ENCODE assay signal across 1 cellular context in the genomic region with DNA sequence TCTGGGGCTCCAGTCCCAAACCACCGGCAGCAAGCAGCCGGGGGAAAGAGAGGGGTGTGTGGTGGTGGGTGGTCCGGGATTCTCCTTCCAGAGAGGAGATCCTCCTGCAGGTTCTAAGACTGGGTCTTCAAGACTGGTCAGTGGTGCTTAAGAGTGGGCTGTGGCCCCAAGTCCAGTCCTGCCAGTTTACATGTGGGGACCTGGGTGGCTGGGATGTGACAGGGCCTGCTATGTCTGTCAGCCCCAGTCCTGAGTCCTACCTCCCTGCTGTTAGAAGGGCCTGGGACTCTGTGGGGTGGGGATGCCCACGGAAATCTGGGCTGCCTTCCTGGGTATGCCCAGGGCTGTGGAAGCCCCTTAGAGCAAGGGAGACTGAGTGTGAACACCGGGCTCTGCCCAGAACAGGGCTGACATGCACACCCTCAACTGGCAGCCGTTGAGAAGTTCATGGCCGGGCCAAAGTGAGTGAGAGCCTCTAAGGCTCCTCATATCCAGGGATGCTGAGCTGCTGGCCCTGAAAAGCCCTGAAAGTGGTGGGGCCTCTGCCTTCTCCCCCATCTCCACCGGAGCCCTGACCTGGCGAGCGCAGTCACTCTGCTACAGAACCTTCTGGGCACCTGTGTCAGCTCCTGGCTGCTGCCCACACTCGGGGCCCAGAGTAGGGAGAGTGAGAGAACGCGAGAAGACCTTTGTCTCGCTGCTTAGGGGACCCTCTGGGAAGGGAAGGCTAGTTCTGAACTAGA.
TF ChIP-seq lines count a peak whose summit lies in the region.

No MANE protein-coding gene starts in this region.

TF ChIP-seq in GM12878, 131 proteins besides CTCF, POLR2A, EP300 and RAD21 (continued from another document):
- no peak for TF ChIP-seq HDAC2 (IDR thresholded peaks at IDR 0.05)
- TF ChIP-seq RFX5 (IDR thresholded peaks at IDR 0.05; ENCODE audit: low read depth, low read length) = no peak
- TF ChIP-seq KAT2A (conservative IDR thresholded peaks at IDR 0.05; ENCODE audit: control insufficient read depth, low read depth, low read length) = no peak
- TF ChIP-seq NR2C1 (IDR thresholded peaks at IDR 0.05) = no peak
- no peak for TF ChIP-seq PAX8 (IDR thresholded peaks at IDR 0.05)
- TF ChIP-seq JUNB (IDR thresholded peaks at IDR 0.05) = no peak
- TF ChIP-seq FOXK2 (IDR thresholded peaks at IDR 0.05) = no peak
- TF ChIP-seq NBN (IDR thresholded peaks at IDR 0.05) = no peak
- TF ChIP-seq TCF12 (IDR thresholded peaks at IDR 0.05; ENCODE audit: low read depth, low read length) = no peak
- no peak for TF ChIP-seq ASH2L (IDR thresholded peaks at IDR 0.05; ENCODE audit: borderline replicate concordance, low read depth)
- TF ChIP-seq, protein P1, sequence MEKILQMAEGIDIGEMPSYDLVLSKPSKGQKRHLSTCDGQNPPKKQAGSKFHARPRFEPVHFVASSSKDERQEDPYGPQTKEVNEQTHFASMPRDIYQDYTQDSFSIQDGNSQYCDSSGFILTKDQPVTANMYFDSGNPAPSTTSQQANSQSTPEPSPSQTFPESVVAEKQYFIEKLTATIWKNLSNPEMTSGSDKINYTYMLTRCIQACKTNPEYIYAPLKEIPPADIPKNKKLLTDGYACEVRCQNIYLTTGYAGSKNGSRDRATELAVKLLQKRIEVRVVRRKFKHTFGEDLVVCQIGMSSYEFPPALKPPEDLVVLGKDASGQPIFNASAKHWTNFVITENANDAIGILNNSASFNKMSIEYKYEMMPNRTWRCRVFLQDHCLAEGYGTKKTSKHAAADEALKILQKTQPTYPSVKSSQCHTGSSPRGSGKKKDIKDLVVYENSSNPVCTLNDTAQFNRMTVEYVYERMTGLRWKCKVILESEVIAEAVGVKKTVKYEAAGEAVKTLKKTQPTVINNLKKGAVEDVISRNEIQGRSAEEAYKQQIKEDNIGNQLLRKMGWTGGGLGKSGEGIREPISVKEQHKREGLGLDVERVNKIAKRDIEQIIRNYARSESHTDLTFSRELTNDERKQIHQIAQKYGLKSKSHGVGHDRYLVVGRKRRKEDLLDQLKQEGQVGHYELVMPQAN (conservative IDR thresholded peaks at IDR 0.05) = no peak
- no peak for TF ChIP-seq BRCA1 (IDR thresholded peaks at IDR 0.05; ENCODE audit: low read depth, low read length)
- TF ChIP-seq CBFB (IDR thresholded peaks at IDR 0.05; ENCODE audit: low read depth) = no peak
- TF ChIP-seq, protein P2, sequence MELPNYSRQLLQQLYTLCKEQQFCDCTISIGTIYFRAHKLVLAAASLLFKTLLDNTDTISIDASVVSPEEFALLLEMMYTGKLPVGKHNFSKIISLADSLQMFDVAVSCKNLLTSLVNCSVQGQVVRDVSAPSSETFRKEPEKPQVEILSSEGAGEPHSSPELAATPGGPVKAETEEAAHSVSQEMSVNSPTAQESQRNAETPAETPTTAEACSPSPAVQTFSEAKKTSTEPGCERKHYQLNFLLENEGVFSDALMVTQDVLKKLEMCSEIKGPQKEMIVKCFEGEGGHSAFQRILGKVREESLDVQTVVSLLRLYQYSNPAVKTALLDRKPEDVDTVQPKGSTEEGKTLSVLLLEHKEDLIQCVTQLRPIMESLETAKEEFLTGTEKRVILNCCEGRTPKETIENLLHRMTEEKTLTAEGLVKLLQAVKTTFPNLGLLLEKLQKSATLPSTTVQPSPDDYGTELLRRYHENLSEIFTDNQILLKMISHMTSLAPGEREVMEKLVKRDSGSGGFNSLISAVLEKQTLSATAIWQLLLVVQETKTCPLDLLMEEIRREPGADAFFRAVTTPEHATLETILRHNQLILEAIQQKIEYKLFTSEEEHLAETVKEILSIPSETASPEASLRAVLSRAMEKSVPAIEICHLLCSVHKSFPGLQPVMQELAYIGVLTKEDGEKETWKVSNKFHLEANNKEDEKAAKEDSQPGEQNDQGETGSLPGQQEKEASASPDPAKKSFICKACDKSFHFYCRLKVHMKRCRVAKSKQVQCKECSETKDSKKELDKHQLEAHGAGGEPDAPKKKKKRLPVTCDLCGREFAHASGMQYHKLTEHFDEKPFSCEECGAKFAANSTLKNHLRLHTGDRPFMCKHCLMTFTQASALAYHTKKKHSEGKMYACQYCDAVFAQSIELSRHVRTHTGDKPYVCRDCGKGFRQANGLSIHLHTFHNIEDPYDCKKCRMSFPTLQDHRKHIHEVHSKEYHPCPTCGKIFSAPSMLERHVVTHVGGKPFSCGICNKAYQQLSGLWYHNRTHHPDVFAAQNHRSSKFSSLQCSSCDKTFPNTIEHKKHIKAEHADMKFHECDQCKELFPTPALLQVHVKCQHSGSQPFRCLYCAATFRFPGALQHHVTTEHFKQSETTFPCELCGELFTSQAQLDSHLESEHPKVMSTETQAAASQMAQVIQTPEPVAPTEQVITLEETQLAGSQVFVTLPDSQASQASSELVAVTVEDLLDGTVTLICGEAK (IDR thresholded peaks at IDR 0.05; ENCODE audit: borderline replicate concordance) = no peak
- TF ChIP-seq, protein P3, sequence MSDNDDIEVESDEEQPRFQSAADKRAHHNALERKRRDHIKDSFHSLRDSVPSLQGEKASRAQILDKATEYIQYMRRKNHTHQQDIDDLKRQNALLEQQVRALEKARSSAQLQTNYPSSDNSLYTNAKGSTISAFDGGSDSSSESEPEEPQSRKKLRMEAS (IDR thresholded peaks at IDR 0.05; ENCODE audit: low read depth, low read length) = no peak
